In the genomic region with DNA sequence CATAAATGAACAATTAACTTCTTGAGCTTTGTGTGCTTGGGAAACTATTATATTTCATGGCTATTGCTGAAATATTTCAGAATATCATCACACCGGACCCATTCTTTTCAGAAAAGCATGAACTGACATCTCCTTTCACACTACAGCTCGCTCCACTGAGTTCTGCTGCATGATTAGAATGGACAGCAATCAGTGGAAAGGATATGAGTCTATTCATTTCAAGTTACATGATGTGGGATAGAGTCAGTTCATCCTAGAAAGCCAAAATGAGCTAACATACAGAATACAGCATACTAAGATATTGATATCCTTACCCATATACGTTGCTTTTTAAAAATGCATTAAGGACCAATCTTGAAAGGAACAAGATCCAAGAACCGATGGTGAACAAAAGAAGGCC, we compare ENCODE assay signal across 9 cellular contexts. TPM values are rescaled to one million over a fixed set of nuclear protein-coding genes. Genes with fewer than 3 reads are reported as not detected.
A peak's percentile ranks its signal among the peaks of the same experiment; 100 is the strongest.
DNase-seq lines count a peak whose midpoint lies in the region; ATAC-seq and TF ChIP-seq lines count a peak whose summit lies in the region.
"Had no signal": no experiment of that assay in that cellular context is flagged by ENCODE, and none has a peak within 500 bp of the region (broad histone marks: within the 10 kb centered on the region; RNA-seq: fewer than 3 reads in every experiment).

No MANE protein-coding gene starts in this region.

- H3K4me3 ChIP-seq in heart right ventricle (peak overlapping the region in 1 of 10 donors; percentile 67), uterus (no peak overlapping the region)

- H3K27me3 ChIP-seq in heart right ventricle, result no peaks in the 10 kb centered on the region
- no peaks in the 10 kb centered on the region for H3K27me3 ChIP-seq in uterus

- peaks cover 0 to 23% (median 0%) of the 10 kb centered on the region in 9 donors for H3K36me3 ChIP-seq in heart right ventricle
- no peaks in the 10 kb centered on the region for H3K36me3 ChIP-seq in uterus

- ATAC-seq in heart right ventricle, result no peak
- ATAC-seq in Right ventricle myocardium superior (ENCODE audit: poor library complexity), result no peak
- no peak for ATAC-seq in natural killer cell
- ATAC-seq in activated CD4-positive, CD25-positive, alpha-beta regulatory T cell treated with anti-CD3 and anti-CD28 coated beads, Interleukin-2, amount 50 U/mL, for 24 hours, result no peak
- ATAC-seq in GM21360 (IDR thresholded peaks at IDR 0.05; ENCODE audit: unreplicated experiment), result no peak

- H3K27ac Mint-ChIP-seq in brain, result peak overlapping the region in 4 of 5 experiments; percentile 71 to 93 (median 84)
- H3K27ac Mint-ChIP-seq in natural killer cell, result peak overlapping the region; percentile 69 to 77

- intact Hi-C loops in heart right ventricle (cut with DNase I), result loop anchor here in 8 of 10 donors (1.0 to 10.0 kb wide), 7 partner anchors 203 to 330 kb away; a partner anchor contains a TSS
- intact Hi-C loops in Right ventricle myocardium superior (cut with DNase I), result loop anchor here (2.0 kb wide), 1 partner anchor 206 kb away; no protein-coding TSS in a partner anchor
- intact Hi-C loops in natural killer cell (cut with micrococcal nuclease), result loop anchor here (1.0 kb wide), 2 partner anchors 205 to 215 kb away; no protein-coding TSS in a partner anchor
- intact Hi-C loops in uterus (cut with DNase I; ENCODE audit: low total_unique reads), result no loop called here

- no peaks in the 10 kb centered on the region for H3K36me3 Mint-ChIP-seq in brain
- no peaks in the 10 kb centered on the region for H3K36me3 Mint-ChIP-seq in natural killer cell

- no peaks in the 10 kb centered on the region for H3K9me3 ChIP-seq in heart right ventricle
- no peaks in the 10 kb centered on the region for H3K9me3 ChIP-seq in uterus

- no peak for TF ChIP-seq POLR2A in uterus (IDR thresholded peaks at IDR 0.05)

- H3K4me3 Mint-ChIP-seq in brain, result peak overlapping the region; percentile 81 to 91 (median 84)
- H3K4me3 Mint-ChIP-seq in natural killer cell, result peak overlapping the region; percentile 82

- H3K9me3 Mint-ChIP-seq in brain (no peaks in the 10 kb centered on the region), natural killer cell (no peaks in the 10 kb centered on the region)

- H3K27me3 Mint-ChIP-seq in brain, result peaks cover 4% of the 10 kb centered on the region
- H3K27me3 Mint-ChIP-seq in natural killer cell (ENCODE audit: low read depth in 2 of 2), result no peaks in the 10 kb centered on the region

- TF ChIP-seq CTCF in heart right ventricle (IDR thresholded peaks at IDR 0.05), result no peak
- TF ChIP-seq CTCF in brain (conservative IDR thresholded peaks at IDR 0.05), result no peak
- no peak for TF ChIP-seq CTCF in natural killer cell (IDR thresholded peaks at IDR 0.05)
- TF ChIP-seq CTCF in uterus (IDR thresholded peaks at IDR 0.05), result no peak

- H3K4me1 Mint-ChIP-seq in brain (peaks cover 66% of the 10 kb centered on the region), natural killer cell (peaks cover 36 to 49% of the 10 kb centered on the region in 2 donors)

- 70 to 79% methylated on average over 4 of the region's 4 CpGs for WGBS in heart right ventricle, 2 donors

- no peak for DNase-seq in heart right ventricle
- no peak for DNase-seq in Right ventricle myocardium superior
- no peak for DNase-seq in natural killer cell
- no peak for DNase-seq in uterus
- DNase-seq in NCI-H187 (lab: John Stamatoyannopoulos, UW), result no peak
- DNase-seq: left colon had no signal

- H3K4me1 ChIP-seq in heart right ventricle (peaks cover 17 to 41% (median 40%) of the 10 kb centered on the region in 9 donors), uterus (peaks cover 0 to 7% of the 10 kb centered on the region in 2 donors)

- H3K27ac ChIP-seq in heart right ventricle (peak overlapping the region in 9 of 10 donors; percentile 81 to 88 (median 86)), uterus (peak overlapping the region; percentile 86 to 92)

RNA-seq across cellular contexts. Expression of a gene that starts 1.1 kb away (rescaled TPM):
- total RNA-seq in heart right ventricle (10 to 100 TPM; 19.0 to 42.9 (median 31.3) TPM), Right ventricle myocardium superior (38.1 TPM), natural killer cell (100 to 1,000 TPM in 2 of 3 donors, 10 to 100 TPM in 1; 77.4 to 172 (median 121) TPM), uterus (10 to 100 TPM; 10.9 to 94.3 (median 67.8) TPM)
- polyA plus RNA-seq in heart right ventricle (10 to 100 TPM; 11.6 to 25.5 TPM), brain (ENCODE audit: insufficient read depth, low read depth, low replicate concordance) (25.9 TPM)

RNA-seq across cellular contexts. Expression of a gene that starts 46.4 kb away (rescaled TPM):
- total RNA-seq in heart right ventricle (10 to 100 TPM; 12.0 to 18.8 (median 13.0) TPM), Right ventricle myocardium superior (11.9 TPM), natural killer cell (10 to 100 TPM; 12.5 to 20.6 (median 20.1) TPM), uterus (10 to 100 TPM; 17.9 to 60.6 (median 40.7) TPM)
- polyA plus RNA-seq in heart right ventricle (10 to 100 TPM in 1 of 2 donors, 1 to 10 TPM in 1; 7.4 to 18.7 TPM), brain (ENCODE audit: insufficient read depth, low read depth, low replicate concordance) (9.8 TPM)

RNA-seq across cellular contexts. Expression of a gene that starts 56.4 kb away (rescaled TPM):
- 10 to 100 TPM; 11.2 to 17.4 (median 14.1) TPM for total RNA-seq in heart right ventricle
- polyA plus RNA-seq in heart right ventricle, result 1 to 10 TPM; 5.3 to 7.1 TPM
- 12.1 TPM for total RNA-seq in Right ventricle myocardium superior
- 6.6 TPM for polyA plus RNA-seq in brain (ENCODE audit: insufficient read depth, low read depth, low replicate concordance)
- 10 to 100 TPM in 2 of 3 donors, 1 to 10 TPM in 1; 7.5 to 10.9 (median 10.2) TPM for total RNA-seq in natural killer cell
- total RNA-seq in uterus, result 10 to 100 TPM in 3 of 4 donors, 1 to 10 TPM in 1; 3.8 to 36.6 (median 19.9) TPM
